In genomic region chr16:2096853-2097620, GRCh38 we compare ENCODE assay signal across 18 cellular contexts. TPM values are rescaled to one million over a fixed set of nuclear protein-coding genes. Genes with fewer than 3 reads are reported as not detected.
"Had no signal": no experiment of that assay in that cellular context is flagged by ENCODE, and none has a peak within 500 bp of the region (broad histone marks: within the 10 kb centered on the region; RNA-seq: fewer than 3 reads in every experiment).

No MANE protein-coding gene starts in this region.

- H3K27ac ChIP-seq: foreskin keratinocyte, skin epidermis had no signal

- H3K4me1 ChIP-seq: foreskin keratinocyte had no signal

- ATAC-seq: foreskin keratinocyte; left colon; naive thymus-derived CD4-positive, alpha-beta T cell had no signal

- H3K27me3 ChIP-seq: foreskin keratinocyte had no signal

- FAIRE-seq: endothelial cell of umbilical vein had no signal

- DNase-seq: activated CD4-positive, alpha-beta T cell treated with anti-CD3 and anti-CD28 coated beads, Interleukin-2, amount 50 U/mL, for 48 hours; activated CD4-positive, CD25-positive, alpha-beta regulatory T cell treated with anti-CD3 and anti-CD28 coated beads, Interleukin-2, amount 50 U/mL, for 72 hours; activated naive CD4-positive, alpha-beta T cell treated with anti-CD3 and anti-CD28 coated beads for 36 hours; central memory CD4-positive, alpha-beta T cell; cortex of kidney; effector CD4-positive, alpha-beta T cell; foreskin keratinocyte; immature natural killer cell; left colon; naive thymus-derived CD4-positive, alpha-beta T cell; retina; stimulated activated CD4-positive, alpha-beta T cell treated with anti-CD3 and anti-CD28 coated beads, Interleukin-15, amount 100 ng/mL, for 24 hours; stimulated activated CD4-positive, alpha-beta T cell treated with anti-CD3 and anti-CD28 coated beads, Interleukin-4, amount 100 ng/mL, for 1 hour; stimulated activated naive CD4-positive, alpha-beta T cell had no signal

- H3K4me3 ChIP-seq: lung, skin epidermis had no signal

RNA-seq across cellular contexts. Expression of gene RAB26, which starts 51.4 kb away (rescaled TPM):
- total RNA-seq: activated naive CD4-positive, alpha-beta T cell treated with anti-CD3 and anti-CD28 coated beads for 36 hours; mononuclear cell had no signal
